ENCODE assay signal across 1 cellular context in the genomic region with DNA sequence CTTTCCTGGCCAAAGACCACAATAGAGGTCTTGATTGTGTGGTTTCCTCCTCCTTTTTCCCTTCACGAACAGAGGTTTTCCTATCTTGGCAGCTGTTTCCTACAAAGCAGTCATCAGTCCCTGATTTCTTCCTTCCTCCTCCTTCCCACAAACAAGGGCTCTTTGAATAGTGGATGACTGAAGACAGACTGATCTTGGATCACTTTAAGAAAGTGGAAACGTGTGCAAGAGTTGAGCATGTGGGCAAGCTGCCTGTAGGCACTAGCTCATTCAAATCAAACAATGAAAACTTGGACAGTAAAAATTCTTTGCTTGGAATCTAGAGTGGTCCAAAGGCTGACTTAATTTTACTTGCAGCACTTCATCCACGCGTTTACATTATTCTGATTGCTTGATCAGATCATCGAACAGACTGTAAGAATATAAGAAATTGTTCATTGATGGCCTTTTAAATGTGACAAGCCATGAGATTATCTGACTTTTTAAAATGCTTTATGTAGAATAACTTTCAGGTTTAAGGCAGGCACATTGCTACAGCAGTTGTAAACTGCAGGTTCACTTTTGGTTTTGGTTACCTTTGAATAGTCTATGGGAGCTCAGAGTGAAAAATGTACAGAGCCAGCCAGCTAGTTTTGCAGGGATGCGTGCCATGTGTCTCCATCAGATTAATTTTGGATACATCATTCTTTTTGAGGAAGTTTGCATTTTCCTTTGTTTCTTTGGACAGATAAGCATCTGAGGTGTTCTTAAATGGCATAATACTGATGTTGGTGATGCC.
TF ChIP-seq lines count a peak whose summit lies in the region.

No MANE protein-coding gene starts in this region.

TF ChIP-seq in GM23338, 12 proteins besides CTCF, POLR2A, EP300 and RAD21 (continued from another document):
- TF ChIP-seq, protein P1, sequence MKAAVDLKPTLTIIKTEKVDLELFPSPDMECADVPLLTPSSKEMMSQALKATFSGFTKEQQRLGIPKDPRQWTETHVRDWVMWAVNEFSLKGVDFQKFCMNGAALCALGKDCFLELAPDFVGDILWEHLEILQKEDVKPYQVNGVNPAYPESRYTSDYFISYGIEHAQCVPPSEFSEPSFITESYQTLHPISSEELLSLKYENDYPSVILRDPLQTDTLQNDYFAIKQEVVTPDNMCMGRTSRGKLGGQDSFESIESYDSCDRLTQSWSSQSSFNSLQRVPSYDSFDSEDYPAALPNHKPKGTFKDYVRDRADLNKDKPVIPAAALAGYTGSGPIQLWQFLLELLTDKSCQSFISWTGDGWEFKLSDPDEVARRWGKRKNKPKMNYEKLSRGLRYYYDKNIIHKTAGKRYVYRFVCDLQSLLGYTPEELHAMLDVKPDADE (IDR thresholded peaks at IDR 0.05): no peak
- TF ChIP-seq POLR2AphosphoS5 (IDR thresholded peaks at IDR 0.05; ENCODE audit: low read depth): no peak
- no peak for TF ChIP-seq ZNF331 (CRISPR knock-in tag; IDR thresholded peaks at IDR 0.05; ENCODE audit: low read depth)
- no peak for TF ChIP-seq JUNB (IDR thresholded peaks at IDR 0.05; ENCODE audit: unreplicated experiment)
- TF ChIP-seq ZNF462 (CRISPR knock-in tag; IDR thresholded peaks at IDR 0.05): no peak
- no peak for TF ChIP-seq NANOG (IDR thresholded peaks at IDR 0.05; ENCODE audit: borderline replicate concordance)
- TF ChIP-seq EZH2phosphoT487 (IDR thresholded peaks at IDR 0.05; ENCODE audit: unreplicated experiment): no peak
